8 cellular contexts compared by ENCODE assay signal in genomic region chr17:62965149-62965648, GRCh38. TPM values are rescaled to one million over a fixed set of nuclear protein-coding genes. Genes with fewer than 3 reads are reported as not detected.
A peak's percentile ranks its signal among the peaks of the same experiment; 100 is the strongest.
DNase-seq lines count a peak whose midpoint lies in the region; ATAC-seq, FAIRE-seq and TF ChIP-seq lines count a peak whose summit lies in the region.

No MANE protein-coding gene starts in this region.

- peaks cover 30% of the 10 kb centered on the region for H3K79me2 ChIP-seq in hepatocyte

- peak overlapping the region; percentile 92 for H3K27ac ChIP-seq in hepatocyte

- no peaks in the 10 kb centered on the region for H3K9me3 ChIP-seq in hepatocyte (ENCODE audit: low read depth)

- H3K36me3 ChIP-seq in hepatocyte (replicated peaks; ENCODE audit: insufficient read depth, low read depth), result no peaks in the 10 kb centered on the region

- peak overlapping the region; percentile 54 for H3K4me3 ChIP-seq in hepatocyte

- no peaks in the 10 kb centered on the region for H3K27me3 ChIP-seq in hepatocyte

- FAIRE-seq in HTR-8/SVneo (lab: Jason Lieb, UNC), result peak; percentile 59

- peak overlapping the region; percentile 72 for H3K4me2 ChIP-seq in hepatocyte

- H2AFZ ChIP-seq in hepatocyte, result peak overlapping the region; percentile 77

- peaks cover 4% of the 10 kb centered on the region for H4K20me1 ChIP-seq in hepatocyte (ENCODE audit: insufficient read depth, poor library complexity, severe bottlenecking)

- H3K9me2 ChIP-seq in hepatocyte (replicated peaks; ENCODE audit: insufficient read depth), result no peaks in the 10 kb centered on the region

- DNase-seq in HTR-8/SVneo (ENCODE audit: insufficient read length, low spot score) (no peak), hepatocyte (ENCODE audit: low spot score) (no peak), occipital lobe (lab: John Stamatoyannopoulos, UW) (no peak)
- peak; percentile 61 for DNase-seq in activated CD8-positive, alpha-beta memory T cell treated with anti-CD3 and anti-CD28 coated beads, Interleukin-2, amount 50 U/mL, for 48 hours
- peak; percentile 5 for DNase-seq in stimulated activated CD4-positive, alpha-beta T cell treated with anti-CD3 and anti-CD28 coated beads, Interleukin-2, amount 100 ng/mL, for 4 hours (ENCODE audit: low read depth)

- TF ChIP-seq CTCF in hepatocyte (IDR thresholded peaks at IDR 0.05; ENCODE audit: poor library complexity), result no peak

- H3K4me1 ChIP-seq in hepatocyte (ENCODE audit: insufficient read depth), result peaks cover 6% of the 10 kb centered on the region

- 70% methylated on average over 19 of the region's 19 CpGs for WGBS in hepatocyte (ENCODE audit: low lambda C conversion rate, missing lambda C conversion rate)

- ATAC-seq in HG02763 (IDR thresholded peaks at IDR 0.05; ENCODE audit: unreplicated experiment), result no peak
- no peak for ATAC-seq in HG03571 (IDR thresholded peaks at IDR 0.05; ENCODE audit: unreplicated experiment)
- ATAC-seq in HG02870 (IDR thresholded peaks at IDR 0.05; ENCODE audit: unreplicated experiment), result no peak

RNA-seq across cellular contexts. Expression of gene TANC2, which starts 0.8 kb away (rescaled TPM):
- total RNA-seq in hepatocyte (16.7 and 39.2 TPM in 2 replicates), occipital lobe (151 TPM)
- 20.4 and 20.8 TPM in 2 replicates for polyA plus RNA-seq in hepatocyte

Comparison
In these comparisons a context has a peak if more than half of its experiments do, and no peak if none do; other contexts are left out.
1. DNase-seq: peak in activated CD8-positive, alpha-beta memory T cell treated with anti-CD3 and anti-CD28 coated beads, Interleukin-2, amount 50 U/mL, for 48 hours (single experiment) and stimulated activated CD4-positive, alpha-beta T cell treated with anti-CD3 and anti-CD28 coated beads, Interleukin-2, amount 100 ng/mL, for 4 hours (single experiment); none in HTR-8/SVneo (single experiment), hepatocyte (single experiment) and occipital lobe (single experiment).